In genomic region chr17:30074254-30074653, GRCh38 we compare ENCODE assay signal across 28 cellular contexts.
"Had no signal": no experiment of that assay in that cellular context is flagged by ENCODE, and none has a peak within 500 bp of the region (broad histone marks: within the 10 kb centered on the region; RNA-seq: fewer than 3 reads in every experiment).

No MANE protein-coding gene starts in this region.

- H3K4me1 ChIP-seq: colonic mucosa, esophagus muscularis mucosa, esophagus squamous epithelium, foreskin keratinocyte, gastrocnemius medialis, gastroesophageal sphincter, heart left ventricle, heart right ventricle had no signal

- FAIRE-seq: colon, endometrium, endothelial cell of umbilical vein, frontal cortex had no signal

- DNase-seq: colonic mucosa; cortex of kidney; dermis blood vessel endothelial cell; dorsolateral prefrontal cortex; effector CD4-positive, alpha-beta T cell; effector CD8-positive, alpha-beta T cell; effector memory CD4-positive, alpha-beta T cell; effector memory CD8-positive, alpha-beta T cell; endodermal cell; erythroblast; esophagus squamous epithelium; foreskin melanocyte; gastrocnemius medialis; glutamatergic neuron; head of caudate nucleus; heart left ventricle; heart right ventricle had no signal

- H3K4me3 ChIP-seq: colonic mucosa, coronary artery, dorsolateral prefrontal cortex, esophagus muscularis mucosa, esophagus squamous epithelium, gastrocnemius medialis, gastroesophageal sphincter, heart left ventricle, heart right ventricle had no signal

- H3K9me3 ChIP-seq: colonic mucosa, esophagus muscularis mucosa, esophagus squamous epithelium, gastrocnemius medialis, gastroesophageal sphincter, heart left ventricle had no signal

- H3K9me3 Mint-ChIP-seq: dendritic cell treated with granulocyte-macrophage colony-stimulating factor and Interleukin-4, amounts not matched to agents 40 ng/mL and 50 ng/mL, for 4 days; effector memory CD8-positive, alpha-beta T cell; endodermal cell had no signal

- ATAC-seq: effector memory CD8-positive, alpha-beta T cell; esophagus mucosa; foreskin keratinocyte; gastrocnemius medialis; gastroesophageal sphincter; heart left ventricle; heart right ventricle had no signal

- H3K27me3 Mint-ChIP-seq: dendritic cell treated with granulocyte-macrophage colony-stimulating factor and Interleukin-4, amounts not matched to agents 40 ng/mL and 50 ng/mL, for 4 days had no signal

- H3K27ac Mint-ChIP-seq: dendritic cell treated with granulocyte-macrophage colony-stimulating factor and Interleukin-4, amounts not matched to agents 40 ng/mL and 50 ng/mL, for 4 days; effector memory CD8-positive, alpha-beta T cell; endodermal cell had no signal

- H3K4me3 Mint-ChIP-seq: dendritic cell treated with granulocyte-macrophage colony-stimulating factor and Interleukin-4, amounts not matched to agents 40 ng/mL and 50 ng/mL, for 4 days; effector memory CD8-positive, alpha-beta T cell; endodermal cell had no signal

- H3K27ac ChIP-seq: colonic mucosa, coronary artery, dorsolateral prefrontal cortex, epithelial cell of prostate, esophagus muscularis mucosa, esophagus squamous epithelium, foreskin keratinocyte, gastrocnemius medialis, gastroesophageal sphincter, heart left ventricle, heart right ventricle had no signal

- H3K27me3 ChIP-seq: colonic mucosa, dorsolateral prefrontal cortex, heart left ventricle had no signal

- H3K4me1 Mint-ChIP-seq: endodermal cell had no signal

- H3K36me3 ChIP-seq: colonic mucosa, esophagus muscularis mucosa, esophagus squamous epithelium, gastrocnemius medialis, gastroesophageal sphincter, heart left ventricle, heart right ventricle had no signal
